ENCODE assay signal across 24 cellular contexts in genomic region chr2:151707857-151708256, GRCh38.
"Had no signal": no experiment of that assay in that cellular context is flagged by ENCODE, and none has a peak within 500 bp of the region (broad histone marks: within the 10 kb centered on the region; RNA-seq: fewer than 3 reads in every experiment).

No MANE protein-coding gene starts in this region.

- H3K27ac Mint-ChIP-seq: naive thymus-derived CD4-positive, alpha-beta T cell; natural killer cell; nephron; stimulated activated effector memory CD8-positive, alpha-beta T cell treated with anti-CD3 and anti-CD28 coated beads, Interleukin-12 subunit alpha, Interleukin-12 subunit beta, amount 100 ng/mL, for 72 hours; stimulated activated naive B cell treated with anti-CD40 and anti-IgM and Interleukin-4, amounts not matched to agents 10 μg/mL and 1 μg/mL and 100 μg/mL, for 72 hours; stimulated activated naive CD8-positive, alpha-beta T cell treated with anti-CD3 and anti-CD28 coated beads, Interleukin-15, Interleukin-2, amounts not matched to agents 100 ng/mL and 50 ng/mL, for 24 hours had no signal

- H3K9me3 ChIP-seq: neutrophil, pancreas, right lobe of liver, stomach, thoracic aorta, thyroid gland, tibial nerve, upper lobe of left lung, vagina had no signal

- H3K36me3 ChIP-seq: neutrophil, pancreas, right lobe of liver, stomach, thoracic aorta, thyroid gland, tibial nerve, upper lobe of left lung, vagina had no signal

- H3K9me3 Mint-ChIP-seq: natural killer cell; stimulated activated effector memory CD8-positive, alpha-beta T cell treated with anti-CD3 and anti-CD28 coated beads, Interleukin-12 subunit alpha, Interleukin-12 subunit beta, amount 100 ng/mL, for 72 hours; stimulated activated naive B cell treated with anti-CD40 and anti-IgM and Interleukin-4, amounts not matched to agents 10 μg/mL and 1 μg/mL and 100 μg/mL, for 72 hours; stimulated activated naive CD8-positive, alpha-beta T cell treated with anti-CD3 and anti-CD28 coated beads, Interleukin-15, Interleukin-2, amounts not matched to agents 100 ng/mL and 50 ng/mL, for 24 hours had no signal

- H3K36me3 Mint-ChIP-seq: natural killer cell; stimulated activated effector memory CD8-positive, alpha-beta T cell treated with anti-CD3 and anti-CD28 coated beads, Interleukin-12 subunit alpha, Interleukin-12 subunit beta, amount 100 ng/mL, for 72 hours had no signal

- H3K4me3 ChIP-seq: pancreas, right lobe of liver, stomach, thoracic aorta, thyroid gland, tibial nerve, upper lobe of left lung, vagina had no signal

- H3K4me1 Mint-ChIP-seq: naive thymus-derived CD4-positive, alpha-beta T cell; nephron; stimulated activated effector memory CD8-positive, alpha-beta T cell treated with anti-CD3 and anti-CD28 coated beads, Interleukin-12 subunit alpha, Interleukin-12 subunit beta, amount 100 ng/mL, for 72 hours had no signal

- H3K27ac ChIP-seq: neutrophil, pancreas, right lobe of liver, stomach, thoracic aorta, thyroid gland, tibial nerve, upper lobe of left lung, vagina had no signal

- DNase-seq: naive thymus-derived CD4-positive, alpha-beta T cell; natural killer cell; nucleus accumbens; pancreas; right cardiac atrium; right lobe of liver; small intestine; stimulated activated CD4-positive, alpha-beta T cell treated with anti-CD3 and anti-CD28 coated beads, Interleukin-15, amount 100 ng/mL, for 24 hours; stimulated activated CD4-positive, alpha-beta T cell treated with anti-CD3 and anti-CD28 coated beads, Interleukin-2, amount 100 ng/mL, for 24 hours; stimulated activated CD4-positive, alpha-beta T cell treated with anti-CD3 and anti-CD28 coated beads, Interleukin-2, amount 100 ng/mL, for 48 hours; stimulated activated CD4-positive, alpha-beta T cell treated with anti-CD3 and anti-CD28 coated beads, Interleukin-4, amount 100 ng/mL, for 24 hours; stimulated activated naive B cell treated with anti-CD40 and anti-IgM and Interleukin-4, amounts not matched to agents 10 μg/mL and 1 μg/mL and 100 μg/mL, for 72 hours; stimulated activated naive CD4-positive, alpha-beta T cell treated with Interleukin-2 at 50 U/mL for 16 hours; stomach; thyroid gland; trophoblast cell; upper lobe of left lung had no signal

- H3K27me3 ChIP-seq: neutrophil, pancreas, right lobe of liver, stomach, thyroid gland, tibial nerve, upper lobe of left lung, vagina had no signal

- H3K27me3 Mint-ChIP-seq: stimulated activated naive B cell treated with anti-CD40 and anti-IgM and Interleukin-4, amounts not matched to agents 10 μg/mL and 1 μg/mL and 100 μg/mL, for 72 hours; stimulated activated naive CD8-positive, alpha-beta T cell treated with anti-CD3 and anti-CD28 coated beads, Interleukin-15, Interleukin-2, amounts not matched to agents 100 ng/mL and 50 ng/mL, for 24 hours had no signal

- H3K4me3 Mint-ChIP-seq: naive thymus-derived CD4-positive, alpha-beta T cell; natural killer cell; nephron; stimulated activated effector memory CD8-positive, alpha-beta T cell treated with anti-CD3 and anti-CD28 coated beads, Interleukin-12 subunit alpha, Interleukin-12 subunit beta, amount 100 ng/mL, for 72 hours; stimulated activated naive B cell treated with anti-CD40 and anti-IgM and Interleukin-4, amounts not matched to agents 10 μg/mL and 1 μg/mL and 100 μg/mL, for 72 hours; stimulated activated naive CD8-positive, alpha-beta T cell treated with anti-CD3 and anti-CD28 coated beads, Interleukin-15, Interleukin-2, amounts not matched to agents 100 ng/mL and 50 ng/mL, for 24 hours had no signal

- H3K4me1 ChIP-seq: pancreas, right lobe of liver, stomach, thyroid gland, tibial nerve, upper lobe of left lung, vagina had no signal

- ATAC-seq: naive thymus-derived CD4-positive, alpha-beta T cell; natural killer cell; pancreas; right cardiac atrium; right lobe of liver; stimulated activated effector memory CD8-positive, alpha-beta T cell treated with anti-CD3 and anti-CD28 coated beads, Interleukin-12 subunit alpha, Interleukin-12 subunit beta, amount 100 ng/mL, for 72 hours; stimulated activated naive B cell treated with anti-CD40 and anti-IgM and Interleukin-4, amounts not matched to agents 10 μg/mL and 1 μg/mL and 100 μg/mL, for 72 hours had no signal
